In the genomic region with DNA sequence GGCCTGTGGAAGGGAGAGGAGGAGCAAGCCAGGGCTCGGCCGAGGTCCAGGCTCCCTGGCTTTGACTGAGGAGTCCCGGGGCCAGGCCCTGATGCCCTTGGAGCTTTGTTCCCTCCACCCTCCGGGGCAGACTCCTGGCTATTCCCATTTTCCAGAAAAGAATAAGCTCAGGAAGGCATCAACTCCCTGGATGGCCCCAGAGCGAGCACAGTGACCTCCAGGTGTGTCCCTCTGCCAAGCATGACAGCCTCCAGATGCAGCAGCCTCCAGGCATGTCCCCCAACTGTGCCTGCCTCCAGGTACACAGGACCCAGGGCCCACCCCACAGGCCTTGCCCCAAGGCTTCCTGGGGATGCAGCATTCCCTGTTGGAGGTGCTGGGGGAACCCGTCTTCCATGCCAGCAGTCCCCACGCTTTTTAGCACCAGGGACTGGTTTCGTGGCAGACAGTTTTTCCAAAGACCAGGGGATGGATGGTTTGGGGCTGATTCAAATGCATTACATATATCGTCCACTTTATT, we compare ENCODE assay signal across 20 cellular contexts. TPM values are rescaled to one million over a fixed set of nuclear protein-coding genes. Genes with fewer than 3 reads are reported as not detected.
A peak's percentile ranks its signal among the peaks of the same experiment; 100 is the strongest.
DNase-seq lines count a peak whose midpoint lies in the region; ATAC-seq and TF ChIP-seq lines count a peak whose summit lies in the region.
"Had no signal": no experiment of that assay in that cellular context is flagged by ENCODE, and none has a peak within 500 bp of the region (broad histone marks: within the 10 kb centered on the region; RNA-seq: fewer than 3 reads in every experiment).

No MANE protein-coding gene starts in this region.

- no peak overlapping the region for H2AFZ ChIP-seq in GM23248
- H2AFZ ChIP-seq: GM23338 had no signal

- no peaks in the 10 kb centered on the region for H3K9me2 ChIP-seq in GM23248 (ENCODE audit: insufficient read depth)

- H3K27me3 Mint-ChIP-seq in chondrocyte (ENCODE audit: low read depth) = peaks cover 27% of the 10 kb centered on the region
- H3K27me3 Mint-ChIP-seq in neural crest cell (ENCODE audit: low read depth) = no peaks in the 10 kb centered on the region

- no peaks in the 10 kb centered on the region for H4K20me1 ChIP-seq in GM23248 (ENCODE audit: insufficient read depth)

- WGBS in GM23248 (ENCODE audit: low coverage in 1 of 2, low lambda C conversion rate in 2 of 2, missing lambda C conversion rate in 2 of 2), 2 experiments = 42 to 51% methylated on average over 9 of the region's 9 CpGs

- no peaks in the 10 kb centered on the region for H3K27me3 ChIP-seq in right atrium auricular region
- peaks cover 30% of the 10 kb centered on the region for H3K27me3 ChIP-seq in GM23248 (replicated peaks; ENCODE audit: insufficient read depth)

- DNase-seq in Right ventricle myocardium inferior (ENCODE audit: missing footprints) = peak; percentile 47
- no peak for DNase-seq in right atrium auricular region (ENCODE audit: low spot score)
- DNase-seq in chondrocyte (ENCODE audit: low spot score) = peak; percentile 81
- DNase-seq in neural crest cell (ENCODE audit: low read depth, low spot score) = no peak
- DNase-seq in activated CD4-positive, alpha-beta T cell treated with anti-CD3 and anti-CD28 coated beads, Interleukin-2, amount 50 U/mL, for 48 hours = no peak
- DNase-seq in GM23248 = no peak
- DNase-seq: Caco-2; CD4-positive, CD25-positive, alpha-beta regulatory T cell; CD8-positive, alpha-beta T cell; DMS153; DND-41; HFFc6 had no signal

- H3K27ac ChIP-seq in right atrium auricular region = no peak overlapping the region
- H3K27ac ChIP-seq in GM23248 = no peak overlapping the region
- H3K27ac ChIP-seq: 22Rv1, BLaER1, C4-2B had no signal

- in situ Hi-C loops in GM23248 (cut with MboI) = no loop called here

- H3F3A ChIP-seq in GM23248 (ENCODE audit: insufficient read depth) = no peaks in the 10 kb centered on the region

- H3K9ac ChIP-seq in GM23248 = no peak overlapping the region
- H3K9ac ChIP-seq: BLaER1 had no signal

- H3K4me3 ChIP-seq in right atrium auricular region (no peak overlapping the region), GM23248 (no peak overlapping the region)
- H3K4me3 ChIP-seq: BLaER1, GM12878, GM23338, HAP-1 had no signal

- no peak for ATAC-seq in Right ventricle myocardium inferior
- ATAC-seq: CD8-positive, alpha-beta T cell; GM12878 had no signal

- TF ChIP-seq CTCF in right atrium auricular region (IDR thresholded peaks at IDR 0.05) (no peak), chondrocyte (IDR thresholded peaks at IDR 0.05) (no peak), neural crest cell (conservative IDR thresholded peaks at IDR 0.05) (no peak)

- no peak overlapping the region for H3K4me2 ChIP-seq in GM23248 (ENCODE audit: unreplicated experiment)
- H3K4me2 ChIP-seq: BLaER1, GM23338 had no signal

- H3K79me2 ChIP-seq in GM23248 (ENCODE audit: insufficient read depth) = no peaks in the 10 kb centered on the region

- intact Hi-C loops in Right ventricle myocardium inferior (cut with DNase I) = no loop called here

- peaks cover 10% of the 10 kb centered on the region for H3K36me3 Mint-ChIP-seq in chondrocyte (ENCODE audit: low read depth)
- H3K36me3 Mint-ChIP-seq in neural crest cell (ENCODE audit: low read depth) = no peaks in the 10 kb centered on the region
- H3K36me3 Mint-ChIP-seq: CD4-positive, CD25-positive, alpha-beta regulatory T cell; CD8-positive, alpha-beta T cell had no signal

- no peaks in the 10 kb centered on the region for H3K36me3 ChIP-seq in right atrium auricular region
- no peaks in the 10 kb centered on the region for H3K36me3 ChIP-seq in GM23248 (ENCODE audit: low read depth)
- H3K36me3 ChIP-seq: BLaER1, HAP-1 had no signal

- no peaks in the 10 kb centered on the region for H3K9me3 ChIP-seq in right atrium auricular region
- no peaks in the 10 kb centered on the region for H3K9me3 ChIP-seq in GM23248 (ENCODE audit: low read depth)
- H3K9me3 ChIP-seq: BLaER1, Caco-2, HAP-1 had no signal

- H3K4me1 ChIP-seq in right atrium auricular region = no peaks in the 10 kb centered on the region
- H3K4me1 ChIP-seq in GM23248 (ENCODE audit: insufficient read depth) = no peaks in the 10 kb centered on the region
- H3K4me1 ChIP-seq: BLaER1, Caco-2, HAP-1 had no signal

- no peak overlapping the region for H3K4me3 Mint-ChIP-seq in chondrocyte (ENCODE audit: unreplicated experiment)
- peak overlapping the region; percentile 38 for H3K4me3 Mint-ChIP-seq in neural crest cell
- H3K4me3 Mint-ChIP-seq: B cell; CD8-positive, alpha-beta T cell; GM23338; HFFc6 had no signal

- H3K4me1 Mint-ChIP-seq in chondrocyte (ENCODE audit: low read depth) (no peaks in the 10 kb centered on the region), neural crest cell (peaks cover 52% of the 10 kb centered on the region)
- H3K4me1 Mint-ChIP-seq: B cell; CD4-positive, CD25-positive, alpha-beta regulatory T cell had no signal

- H3K27ac Mint-ChIP-seq in chondrocyte (ENCODE audit: unreplicated experiment) = no peak overlapping the region
- H3K27ac Mint-ChIP-seq in neural crest cell (ENCODE audit: unreplicated experiment) = peak overlapping the region; percentile 19
- H3K27ac Mint-ChIP-seq: B cell; CD4-positive, CD25-positive, alpha-beta regulatory T cell; CD8-positive, alpha-beta T cell; GM23338; HFFc6 had no signal

- H3K9me3 Mint-ChIP-seq in chondrocyte (ENCODE audit: low read depth) = no peaks in the 10 kb centered on the region
- no peaks in the 10 kb centered on the region for H3K9me3 Mint-ChIP-seq in neural crest cell
- H3K9me3 Mint-ChIP-seq: CD4-positive, CD25-positive, alpha-beta regulatory T cell; CD8-positive, alpha-beta T cell; GM23338 had no signal

RNA-seq across cellular contexts. Expression of a gene that starts 15.7 kb away (rescaled TPM):
- total RNA-seq in Right ventricle myocardium inferior (1.4 TPM), right atrium auricular region (1 to 10 TPM in 1 of 2 donors, under 1 TPM in 1; 0.22 to 1.5 TPM), chondrocyte (1.1 to 4.1 TPM (median 2.0 TPM) in 3 replicates), neural crest cell (11.3 and 12.2 TPM in 2 replicates)
- total RNA-seq in GM23248 (2014; rRNA removed; shearing (Covaris generic)) = not detected in 2 replicates
- polyA plus RNA-seq in GM23248 (2016; fragmentation: Nextera tagmentation; extraction: Ambion mirVana) = not detected in 2 replicates
- total RNA-seq: CD4-positive, CD25-positive, alpha-beta regulatory T cell; CD8-positive, alpha-beta T cell; GM12878 had no signal
- polyA plus RNA-seq: AG04450; CD4-positive, CD25-positive, alpha-beta regulatory T cell; GM12878 had no signal

Comparison
In these comparisons a context has a peak if more than half of its experiments do, and no peak if none do; other contexts are left out.
1. DNase-seq: peak in Right ventricle myocardium inferior (single experiment) and chondrocyte (single experiment); none in right atrium auricular region (single experiment), neural crest cell (single experiment), activated CD4-positive, alpha-beta T cell treated with anti-CD3 and anti-CD28 coated beads, Interleukin-2, amount 50 U/mL, for 48 hours (0 of 2) and GM23248 (single experiment).